In genomic region chr2:46500801-46501200, GRCh38 we compare ENCODE assay signal across 3 cellular contexts.
TF ChIP-seq lines count a peak whose summit lies in the region.

No MANE protein-coding gene starts in this region.

TF ChIP-seq in SK-N-SH, 30 proteins besides CTCF, POLR2A, EP300 and RAD21:
- no peak for TF ChIP-seq POLR2AphosphoS5 (IDR thresholded peaks at IDR 0.05; ENCODE audit: low read depth, low read length)
- TF ChIP-seq TCF12 (IDR thresholded peaks at IDR 0.05): no peak
- TF ChIP-seq YY1 (IDR thresholded peaks at IDR 0.05; ENCODE audit: low read depth): no peak
- no peak for TF ChIP-seq NFIC (IDR thresholded peaks at IDR 0.05; ENCODE audit: borderline replicate concordance)
- no peak for TF ChIP-seq MAX (IDR thresholded peaks at IDR 0.05; ENCODE audit: low read depth)
- no peak for TF ChIP-seq USF1 (IDR thresholded peaks at IDR 0.05; ENCODE audit: borderline replicate concordance, low read depth)
- TF ChIP-seq SMC3 (IDR thresholded peaks at IDR 0.05; ENCODE audit: low read depth, low read length): no peak
- TF ChIP-seq FOXJ3 (CRISPR knock-in tag; IDR thresholded peaks at IDR 0.05): no peak
- no peak for TF ChIP-seq GATA2 (CRISPR knock-in tag; IDR thresholded peaks at IDR 0.05)
- TF ChIP-seq RXRA (IDR thresholded peaks at IDR 0.05; ENCODE audit: borderline replicate concordance, low read depth): no peak

TF ChIP-seq in SK-N-SH treated with all-trans-retinoic acid at 6 μM for 48 hours, 23 proteins besides CTCF, POLR2A, EP300 and RAD21:
- TF ChIP-seq PATZ1 (CRISPR knock-in tag; IDR thresholded peaks at IDR 0.05; ENCODE audit: borderline replicate concordance) (no peak), GLIS3 (CRISPR knock-in tag; IDR thresholded peaks at IDR 0.05) (no peak), ZNF8 (CRISPR knock-in tag; IDR thresholded peaks at IDR 0.05) (no peak), ZNF565 (CRISPR knock-in tag; conservative IDR thresholded peaks at IDR 0.05; ENCODE audit: low read depth) (no peak), CSRNP3 (CRISPR knock-in tag; IDR thresholded peaks at IDR 0.05) (no peak), CREB5 (CRISPR knock-in tag; IDR thresholded peaks at IDR 0.05; ENCODE audit: low read depth) (no peak), BACH2 (CRISPR knock-in tag; IDR thresholded peaks at IDR 0.05; ENCODE audit: borderline replicate concordance) (no peak), ISL1 (CRISPR knock-in tag; IDR thresholded peaks at IDR 0.05) (no peak), RARB (CRISPR knock-in tag; IDR thresholded peaks at IDR 0.05) (no peak), SNAI2 (CRISPR knock-in tag; IDR thresholded peaks at IDR 0.05) (no peak)
TF ChIP-seq in SK-N-SH treated with all-trans-retinoic acid at 6 μM for 48 hours: peak in this region for 0.

TF ChIP-seq in endothelial cell of umbilical vein, 7 proteins besides CTCF, POLR2A, EP300 and RAD21:
- TF ChIP-seq EZH2 (IDR thresholded peaks at IDR 0.05; ENCODE audit: borderline replicate concordance, low read depth, low read length, severe bottlenecking) (no peak), MYC (IDR thresholded peaks at IDR 0.05; ENCODE audit: low read depth, low read length) (no peak), GATA2 (IDR thresholded peaks at IDR 0.05; ENCODE audit: insufficient read depth, insufficient read length, low read depth, low read length) (no peak), MAX (IDR thresholded peaks at IDR 0.05; ENCODE audit: insufficient read depth, insufficient read length) (no peak), JUN (IDR thresholded peaks at IDR 0.05; ENCODE audit: borderline replicate concordance, insufficient read depth, insufficient read length, low read depth) (no peak), POLR2AphosphoS5 (IDR thresholded peaks at IDR 0.05; ENCODE audit: insufficient read depth, low read depth, low read length) (no peak), FOS (IDR thresholded peaks at IDR 0.05; ENCODE audit: borderline replicate concordance, insufficient read depth, low read length) (no peak)
